Comparison of ENCODE assay signal across 26 cellular contexts in genomic region chr16:50444546-50444945, GRCh38.
DNase-seq lines count a peak whose midpoint lies in the region; ATAC-seq, FAIRE-seq and TF ChIP-seq lines count a peak whose summit lies in the region.
"Had no signal": no experiment of that assay in that cellular context is flagged by ENCODE, and none has a peak within 500 bp of the region (broad histone marks: within the 10 kb centered on the region; RNA-seq: fewer than 3 reads in every experiment).

No MANE protein-coding gene starts in this region.

- H3K4me3 Mint-ChIP-seq in mesothelial cell of epicardium = no peak overlapping the region
- H3K4me3 Mint-ChIP-seq: CD8-positive, alpha-beta memory T cell; H9 had no signal

- no peak for TF ChIP-seq EP300 in HepG2 (IDR thresholded peaks at IDR 0.05; ENCODE audit: low read depth in 2 of 2, low read length in 2 of 2)
- TF ChIP-seq EP300 in HepG2 (CRISPR knock-in tag; IDR thresholded peaks at IDR 0.05; ENCODE audit: borderline replicate concordance) = no peak

- ATAC-seq in HepG2 (no peak), right lobe of liver (no peak), GM19463 (IDR thresholded peaks at IDR 0.05; ENCODE audit: unreplicated experiment) (no peak), GM19467 (IDR thresholded peaks at IDR 0.05; ENCODE audit: unreplicated experiment) (no peak)
- ATAC-seq: Right ventricle myocardium inferior had no signal

- H4K20me1 ChIP-seq in HepG2 (ENCODE audit: insufficient read depth, low read length) = no peaks in the 10 kb centered on the region
- no peaks in the 10 kb centered on the region for H4K20me1 ChIP-seq in mammary epithelial cell (ENCODE audit: insufficient read depth, low read length)

- no peak overlapping the region for H3K4me3 ChIP-seq in HepG2 (replicated peaks in 1 of 3; ENCODE audit: insufficient read depth in 1 of 3, low read depth in 2 of 3, low read length in 3 of 3)
- no peak overlapping the region for H3K4me3 ChIP-seq in right lobe of liver
- no peak overlapping the region for H3K4me3 ChIP-seq in mammary epithelial cell (replicated peaks in 1 of 3; ENCODE audit: insufficient read depth in 1 of 3, low read depth in 2 of 3, low read length in 3 of 3)
- H3K4me3 ChIP-seq: SJSA1 had no signal

- CTCF ChIA-PET in HepG2 (lab: Yijun Ruan, JAX; ENCODE audit: low intra/inter-chr PET ratio, low total read pairs) = no interaction called here
- CTCF ChIA-PET in mammary epithelial cell (lab: Charles Lee; ENCODE audit: low non-redundant PET) = interaction anchor here (0.6 kb wide), 1 partner anchor 362 kb away, joined by 3 read pairs; no protein-coding TSS in a partner anchor

- H3K36me3 ChIP-seq in HepG2 (replicated peaks in 1 of 2; ENCODE audit: control insufficient read depth in 1 of 2, insufficient read depth in 2 of 2, low read length in 2 of 2) = no peaks in the 10 kb centered on the region
- H3K36me3 ChIP-seq in right lobe of liver = no peaks in the 10 kb centered on the region
- H3K36me3 ChIP-seq in mammary epithelial cell (ENCODE audit: insufficient read depth, low read length) = no peaks in the 10 kb centered on the region
- H3K36me3 ChIP-seq: SJSA1 had no signal

- TF ChIP-seq RAD21 in HepG2 (CRISPR knock-in tag; IDR thresholded peaks at IDR 0.05) = no peak

- H3K9me3 ChIP-seq in HepG2 (ENCODE audit: low read length) (peaks cover 12% of the 10 kb centered on the region), right lobe of liver (peaks cover 0 to 5% (median 0%) of the 10 kb centered on the region in 4 donors), mammary epithelial cell (replicated peaks; ENCODE audit: insufficient read depth, low read length) (no peaks in the 10 kb centered on the region)
- H3K9me3 ChIP-seq: SJSA1 had no signal

- no peak overlapping the region for H2AFZ ChIP-seq in HepG2 (ENCODE audit: low read length)
- H2AFZ ChIP-seq in mammary epithelial cell (ENCODE audit: low read depth, low read length) = no peak overlapping the region

- DNase-seq in HepG2 (ENCODE audit: low spot score) = no peak
- no peak for DNase-seq in right lobe of liver
- peak; percentile 25 for DNase-seq in mammary epithelial cell
- peak; percentile 5 for DNase-seq in myocyte (ENCODE audit: low read depth)
- DNase-seq in DMS53 treated with DMSO at 0.1 percent for 48 hours (lab: John Stamatoyannopoulos, UW; ENCODE audit: unreplicated experiment) = no peak
- no peak for DNase-seq in mesothelial cell of epicardium (ENCODE audit: low spot score in 2 of 2, unreplicated experiment in 2 of 2)
- DNase-seq: Calu3; CD8-positive, alpha-beta memory T cell; DMS153; GF-D8; H9; KG1; MV-4-11; NCI-H1105 treated with DMSO at 0.1 percent for 48 hours; NCI-H2081 treated with DMSO at 0.1 percent for 48 hours; NCI-H2171 treated with DMSO at 0.1 percent for 48 hours; NCI-H524 treated with DMSO at 0.1 percent for 48 hours; NCI-H82 had no signal

- H3K4me2 ChIP-seq in HepG2 (ENCODE audit: low read depth, low read length) = no peak overlapping the region
- no peak overlapping the region for H3K4me2 ChIP-seq in mammary epithelial cell (ENCODE audit: insufficient read depth, low read depth, low read length)

- intact Hi-C loops in HepG2 (cut with micrococcal nuclease; ENCODE audit: unreplicated experiment) = no loop called here
- intact Hi-C loops in right lobe of liver (cut with DNase I) = no loop called here
- intact Hi-C loops in mammary epithelial cell (cut with micrococcal nuclease) = no loop called here

- peaks cover 9% of the 10 kb centered on the region for H3K9me3 Mint-ChIP-seq in mesothelial cell of epicardium

- peaks cover 7% of the 10 kb centered on the region for H3K4me1 Mint-ChIP-seq in mesothelial cell of epicardium

- BruUV-seq in HepG2 (replicated peaks; lab: Mats Ljungman, UMichigan) (no TSS peak), mammary epithelial cell (replicated peaks; lab: Mats Ljungman, UMichigan) (no TSS peak)

- H3K27ac ChIP-seq in HepG2 (ENCODE audit: extremely low read length, insufficient read depth, low read length) = no peak overlapping the region
- H3K27ac ChIP-seq in right lobe of liver = no peak overlapping the region
- H3K27ac ChIP-seq in mammary epithelial cell (ENCODE audit: insufficient read depth, low read depth, low read length) = no peak overlapping the region
- H3K27ac ChIP-seq: C4-2B, HL-60, SJSA1 had no signal

- no peaks in the 10 kb centered on the region for H3K36me3 Mint-ChIP-seq in mesothelial cell of epicardium

- in situ Hi-C loops in HepG2 (cut with HindIII; ENCODE audit: extremely low pct_ligation_motif_present, low pct_unique_long_range_greater_than_20kb) = no loop called here
- in situ Hi-C loops in mammary epithelial cell (cut with MboI; ENCODE audit: low sequenced_read_pairs in 2 of 2) = no loop called here

- POLR2A ChIA-PET in HepG2 (lab: Yijun Ruan, JAX) = interaction anchor here (1.2 to 1.5 kb wide), 2 partner anchors 19 to 61 kb away, joined by 3 read pairs; no protein-coding TSS in a partner anchor

- TF ChIP-seq CTCF in HepG2 (CRISPR knock-in tag; IDR thresholded peaks at IDR 0.05) (no peak), right lobe of liver (IDR thresholded peaks at IDR 0.05) (no peak), mammary epithelial cell (conservative IDR thresholded peaks at IDR 0.05 in 1 of 2, IDR thresholded peaks at IDR 0.05 in 1 of 2; ENCODE audit: extremely low read depth in 1 of 2, insufficient read depth in 1 of 2, low read depth in 1 of 2, low read length in 2 of 2) (no peak), mesothelial cell of epicardium (IDR thresholded peaks at IDR 0.05; ENCODE audit: unreplicated experiment) (no peak)

- H3K9ac ChIP-seq in HepG2 (ENCODE audit: insufficient read depth, low read depth, low read length) (no peak overlapping the region), mammary epithelial cell (ENCODE audit: insufficient read depth, low read length) (no peak overlapping the region)

- no peak for FAIRE-seq in HepG2 (lab: Jason Lieb, UNC)
- FAIRE-seq: A204.1, RCC 7860 had no signal

- H3K79me2 ChIP-seq in HepG2 (ENCODE audit: insufficient read depth, low read length) (no peaks in the 10 kb centered on the region), mammary epithelial cell (ENCODE audit: insufficient read depth, low read length) (no peaks in the 10 kb centered on the region)

- dilution Hi-C loops in mammary epithelial cell (cut with HindIII; ENCODE audit: low sequenced_read_pairs) = loop anchor here (5.0 kb wide), 2 partner anchors 38 to 98 kb away; no protein-coding TSS in a partner anchor

- TF ChIP-seq POLR2A in HepG2 (IDR thresholded peaks at IDR 0.05; ENCODE audit: insufficient read depth in 1 of 2, low read depth in 2 of 2, low read length in 2 of 2) = no peak
- TF ChIP-seq POLR2A in right lobe of liver (IDR thresholded peaks at IDR 0.05) = no peak

- H3K27ac Mint-ChIP-seq in mesothelial cell of epicardium = no peak overlapping the region
- H3K27ac Mint-ChIP-seq: CD8-positive, alpha-beta memory T cell; H9 had no signal

- WGBS in HepG2 (ENCODE audit: low lambda C conversion rate) = 38% methylated on average over 1 of the region's 1 CpG
- 18% methylated on average over 1 of the region's 1 CpG for WGBS in right lobe of liver (ENCODE audit: insufficient coverage, low coverage, low lambda C conversion rate, missing lambda C conversion rate)
- 100% methylated on average over 1 of the region's 1 CpG for WGBS in mammary epithelial cell (ENCODE audit: low coverage, missing lambda C conversion rate)

- H3K4me1 ChIP-seq in HepG2 (ENCODE audit: insufficient read depth, low read length) = peaks cover 26% of the 10 kb centered on the region
- no peaks in the 10 kb centered on the region for H3K4me1 ChIP-seq in right lobe of liver
- H3K4me1 ChIP-seq in mammary epithelial cell (ENCODE audit: insufficient read depth, low read length) = no peaks in the 10 kb centered on the region
- H3K4me1 ChIP-seq: SJSA1 had no signal

- peaks cover 19% of the 10 kb centered on the region for H3K27me3 Mint-ChIP-seq in mesothelial cell of epicardium (ENCODE audit: low read depth)

- H3K27me3 ChIP-seq in HepG2 (ENCODE audit: control insufficient read depth in 1 of 2, insufficient read depth in 2 of 2, low read length in 2 of 2) = no peaks in the 10 kb centered on the region
- H3K27me3 ChIP-seq in right lobe of liver = no peaks in the 10 kb centered on the region
- no peaks in the 10 kb centered on the region for H3K27me3 ChIP-seq in mammary epithelial cell (ENCODE audit: insufficient read depth, low read length)
- H3K27me3 ChIP-seq: SJSA1 had no signal

TF ChIP-seq in HepG2, 621 proteins besides CTCF, POLR2A, EP300 and RAD21:
- no peak for TF ChIP-seq ZFP37 (CRISPR knock-in tag; IDR thresholded peaks at IDR 0.05; ENCODE audit: borderline replicate concordance)
- TF ChIP-seq CEBPB (IDR thresholded peaks at IDR 0.05; ENCODE audit: borderline replicate concordance, low read depth, low read length) = 0 out of 2 replicates have a peak, but pooled peaks have one; percentile 18
- TF ChIP-seq ZNF550 (CRISPR knock-in tag; IDR thresholded peaks at IDR 0.05; ENCODE audit: borderline replicate concordance) = no peak
- no peak for TF ChIP-seq ZBTB4 (CRISPR knock-in tag; IDR thresholded peaks at IDR 0.05; ENCODE audit: borderline replicate concordance)
TF ChIP-seq in HepG2: peak in this region for 1.

Comparison
In these comparisons a context has a peak if more than half of its experiments do, and no peak if none do; other contexts are left out.
1. DNase-seq: peak in mammary epithelial cell (single experiment) and myocyte (single experiment); none in HepG2 (single experiment), right lobe of liver (0 of 3), DMS53 treated with DMSO at 0.1 percent for 48 hours (single experiment) and mesothelial cell of epicardium (0 of 2).